14 cellular contexts compared by ENCODE assay signal in genomic region chr12:119235352-119235751, GRCh38. TPM values are rescaled to one million over a fixed set of nuclear protein-coding genes. Genes with fewer than 3 reads are reported as not detected.
DNase-seq lines count a peak whose midpoint lies in the region; ATAC-seq, FAIRE-seq and TF ChIP-seq lines count a peak whose summit lies in the region.
"Had no signal": no experiment of that assay in that cellular context is flagged by ENCODE, and none has a peak within 500 bp of the region (broad histone marks: within the 10 kb centered on the region; RNA-seq: fewer than 3 reads in every experiment).

No MANE protein-coding gene starts in this region.

- H3K4me1 ChIP-seq in HCT116 (ENCODE audit: control insufficient read depth in 1 of 2, insufficient read depth in 2 of 2, low read length in 2 of 2) (no peaks in the 10 kb centered on the region), mucosa of descending colon (ENCODE audit: low read depth) (no peaks in the 10 kb centered on the region), ascending aorta (peaks cover 4 to 6% of the 10 kb centered on the region in 2 donors)
- H3K4me1 ChIP-seq: suprapubic skin had no signal

- no peak overlapping the region for H3K9ac ChIP-seq in HCT116 (ENCODE audit: low read length)

- no peak overlapping the region for H3K27ac ChIP-seq in HCT116 (ENCODE audit: low read depth, low read length)
- no peak overlapping the region for H3K27ac ChIP-seq in ascending aorta
- H3K27ac ChIP-seq: suprapubic skin had no signal

- CTCF ChIA-PET in HCT116 (lab: Charles Lee): interaction anchor here (0.6 to 1.4 kb wide), 4 partner anchors 9 to 32 kb away, joined by 3 to 4 read pairs (median 3); no protein-coding TSS in a partner anchor

- RAD21 ChIA-PET in HCT116 (lab: Charles Lee; ENCODE audit: low non-redundant PET in 1 of 2, low total read pairs in 2 of 2, uncharacterized antibody in 2 of 2, unreplicated experiment in 2 of 2): no interaction called here

- TF ChIP-seq CTCF in HCT116 (IDR thresholded peaks at IDR 0.05 in 2 of 3, conservative IDR thresholded peaks at IDR 0.05 in 1 of 3; ENCODE audit: borderline replicate concordance in 1 of 3, insufficient read depth in 1 of 3, low read depth in 2 of 3, low read length in 2 of 3): peak in 2 of 3 experiments; percentile 67; a peak in 4 of 6 replicates
- peak; percentile 2 for TF ChIP-seq CTCF in bronchial epithelial cell (IDR thresholded peaks at IDR 0.05; ENCODE audit: insufficient read depth, low read length, severe bottlenecking)
- no peak for TF ChIP-seq CTCF in mucosa of descending colon (IDR thresholded peaks at IDR 0.05)
- no peak for TF ChIP-seq CTCF in ascending aorta (IDR thresholded peaks at IDR 0.05)

- no peak for TF ChIP-seq POLR2A in HCT116 (IDR thresholded peaks at IDR 0.05; ENCODE audit: borderline replicate concordance, extremely low read depth, insufficient read depth, insufficient read length)

- intact Hi-C loops in HCT116 (cut with micrococcal nuclease): no loop called here
- intact Hi-C loops in mucosa of descending colon (cut with DNase I, micrococcal nuclease): no loop called here
- intact Hi-C loops in ascending aorta (cut with DNase I): no loop called here

- no peaks in the 10 kb centered on the region for H3K79me2 ChIP-seq in HCT116 (ENCODE audit: insufficient read depth, low read length)

- peak; percentile 68 for DNase-seq in D341Med (ENCODE audit: low spot score)
- no peak for DNase-seq in HCT116 (ENCODE audit: low read depth, low spot score)
- no peak for DNase-seq in bronchial epithelial cell (ENCODE audit: low read depth)
- no peak for DNase-seq in mucosa of descending colon
- DNase-seq in activated CD4-positive, CD25-positive, alpha-beta regulatory T cell (lab: John Stamatoyannopoulos, UW): no peak
- no peak for DNase-seq in ascending aorta (ENCODE audit: low spot score in 2 of 2)
- DNase-seq: activated naive CD4-positive, alpha-beta T cell treated with anti-CD3 and anti-CD28 coated beads, Interleukin-2, amount 10 ng/mL, durations not matched to agents 7 days and 5 days; GOT3; naive thymus-derived CD4-positive, alpha-beta T cell; T-helper 9 cell had no signal

- H3K27me3 ChIP-seq in HCT116 (ENCODE audit: insufficient read depth, low read length) (peaks cover 37% of the 10 kb centered on the region), bronchial epithelial cell (ENCODE audit: control insufficient read depth, insufficient read depth, low read length) (no peaks in the 10 kb centered on the region), ascending aorta (no peaks in the 10 kb centered on the region)

- ATAC-seq in HCT116 (peak; percentile 70), mucosa of descending colon (peak; percentile 20), GM21529 (IDR thresholded peaks at IDR 0.05; ENCODE audit: unreplicated experiment) (no peak)
- ATAC-seq: esophagus mucosa; naive thymus-derived CD4-positive, alpha-beta T cell had no signal

- H3K4me2 ChIP-seq in HCT116 (ENCODE audit: low read length): no peak overlapping the region

- H3K36me3 ChIP-seq in HCT116 (ENCODE audit: control insufficient read depth in 1 of 2, insufficient read depth in 2 of 2, low read length in 2 of 2): no peaks in the 10 kb centered on the region
- no peaks in the 10 kb centered on the region for H3K36me3 ChIP-seq in bronchial epithelial cell (ENCODE audit: control insufficient read depth, insufficient read depth, low read length)
- no peaks in the 10 kb centered on the region for H3K36me3 ChIP-seq in mucosa of descending colon (ENCODE audit: low read depth)
- no peaks in the 10 kb centered on the region for H3K36me3 ChIP-seq in ascending aorta
- H3K36me3 ChIP-seq: suprapubic skin had no signal

- H3K4me3 ChIP-seq in HCT116 (replicated peaks in 1 of 2; ENCODE audit: low read depth in 1 of 2, low read length in 2 of 2) (no peak overlapping the region), bronchial epithelial cell (ENCODE audit: low read depth, low read length) (no peak overlapping the region), mucosa of descending colon (no peak overlapping the region), ascending aorta (no peak overlapping the region)
- H3K4me3 ChIP-seq: suprapubic skin had no signal

- no peaks in the 10 kb centered on the region for H4K20me1 ChIP-seq in HCT116 (ENCODE audit: insufficient read depth)

- BruUV-seq in HCT116 (replicated peaks; lab: Mats Ljungman, UMichigan): no TSS peak

- FAIRE-seq in bronchial epithelial cell (lab: Jason Lieb, UNC): no peak

- H3K9me2 ChIP-seq in HCT116 (ENCODE audit: insufficient read depth): no peaks in the 10 kb centered on the region

- H3K9me3 ChIP-seq in HCT116 (ENCODE audit: control insufficient read depth in 1 of 2, insufficient read depth in 1 of 2, low read depth in 1 of 2, low read length in 2 of 2): no peaks in the 10 kb centered on the region
- H3K9me3 ChIP-seq in mucosa of descending colon: no peaks in the 10 kb centered on the region
- no peaks in the 10 kb centered on the region for H3K9me3 ChIP-seq in ascending aorta
- H3K9me3 ChIP-seq: suprapubic skin had no signal

- no peak for TF ChIP-seq RAD21 in HCT116 (IDR thresholded peaks at IDR 0.05; ENCODE audit: low read depth)

- H2AFZ ChIP-seq in HCT116 (ENCODE audit: low read depth, low read length, poor library complexity, severe bottlenecking): no peak overlapping the region

- POLR2A ChIA-PET in HCT116 (lab: Charles Lee): interaction anchor here (0.6 kb wide), 1 partner anchor 39 kb away, joined by 3 read pairs; no protein-coding TSS in a partner anchor

TF ChIP-seq in HCT116, 20 proteins besides CTCF, POLR2A, EP300 and RAD21 (continues in another document):
- TF ChIP-seq MAX (IDR thresholded peaks at IDR 0.05) (no peak), CEBPB (IDR thresholded peaks at IDR 0.05; ENCODE audit: low read depth) (no peak), ZBTB33 (IDR thresholded peaks at IDR 0.05; ENCODE audit: extremely low read depth, insufficient replicate concordance, low read length) (no peak), POLR2AphosphoS5 (IDR thresholded peaks at IDR 0.05; ENCODE audit: low read depth, low read length) (no peak), EZH2phosphoT487 (IDR thresholded peaks at IDR 0.05; ENCODE audit: borderline replicate concordance) (no peak), TCF7L2 (IDR thresholded peaks at IDR 0.05; ENCODE audit: borderline replicate concordance, extremely low read depth, insufficient read depth, insufficient read length) (no peak), EZH2 (IDR thresholded peaks at IDR 0.05) (no peak), ATF3 (IDR thresholded peaks at IDR 0.05) (no peak), ZNF274 (IDR thresholded peaks at IDR 0.05; ENCODE audit: low read depth, low read length) (no peak), EGR1 (IDR thresholded peaks at IDR 0.05; ENCODE audit: low read depth) (no peak), SRF (IDR thresholded peaks at IDR 0.05; ENCODE audit: low read depth) (no peak), CBX3 (IDR thresholded peaks at IDR 0.05; ENCODE audit: low read depth) (no peak), FOSL1 (IDR thresholded peaks at IDR 0.05; ENCODE audit: low read depth) (no peak)
- TF ChIP-seq, protein P1, sequence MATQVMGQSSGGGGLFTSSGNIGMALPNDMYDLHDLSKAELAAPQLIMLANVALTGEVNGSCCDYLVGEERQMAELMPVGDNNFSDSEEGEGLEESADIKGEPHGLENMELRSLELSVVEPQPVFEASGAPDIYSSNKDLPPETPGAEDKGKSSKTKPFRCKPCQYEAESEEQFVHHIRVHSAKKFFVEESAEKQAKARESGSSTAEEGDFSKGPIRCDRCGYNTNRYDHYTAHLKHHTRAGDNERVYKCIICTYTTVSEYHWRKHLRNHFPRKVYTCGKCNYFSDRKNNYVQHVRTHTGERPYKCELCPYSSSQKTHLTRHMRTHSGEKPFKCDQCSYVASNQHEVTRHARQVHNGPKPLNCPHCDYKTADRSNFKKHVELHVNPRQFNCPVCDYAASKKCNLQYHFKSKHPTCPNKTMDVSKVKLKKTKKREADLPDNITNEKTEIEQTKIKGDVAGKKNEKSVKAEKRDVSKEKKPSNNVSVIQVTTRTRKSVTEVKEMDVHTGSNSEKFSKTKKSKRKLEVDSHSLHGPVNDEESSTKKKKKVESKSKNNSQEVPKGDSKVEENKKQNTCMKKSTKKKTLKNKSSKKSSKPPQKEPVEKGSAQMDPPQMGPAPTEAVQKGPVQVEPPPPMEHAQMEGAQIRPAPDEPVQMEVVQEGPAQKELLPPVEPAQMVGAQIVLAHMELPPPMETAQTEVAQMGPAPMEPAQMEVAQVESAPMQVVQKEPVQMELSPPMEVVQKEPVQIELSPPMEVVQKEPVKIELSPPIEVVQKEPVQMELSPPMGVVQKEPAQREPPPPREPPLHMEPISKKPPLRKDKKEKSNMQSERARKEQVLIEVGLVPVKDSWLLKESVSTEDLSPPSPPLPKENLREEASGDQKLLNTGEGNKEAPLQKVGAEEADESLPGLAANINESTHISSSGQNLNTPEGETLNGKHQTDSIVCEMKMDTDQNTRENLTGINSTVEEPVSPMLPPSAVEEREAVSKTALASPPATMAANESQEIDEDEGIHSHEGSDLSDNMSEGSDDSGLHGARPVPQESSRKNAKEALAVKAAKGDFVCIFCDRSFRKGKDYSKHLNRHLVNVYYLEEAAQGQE (IDR thresholded peaks at IDR 0.05; ENCODE audit: low read depth): no peak

RNA-seq across cellular contexts. Expression of gene HSPB8, which starts 56.6 kb away (rescaled TPM):
- 3.5 TPM for total RNA-seq in HCT116 (2021; ENCODE audit: unreplicated experiment)
- 1.1 and 1.7 TPM in 2 replicates for polyA plus RNA-seq in HCT116 (2012)
- 0.26 and 2.4 TPM in 2 replicates for total RNA-seq in bronchial epithelial cell
- 100 to 1,000 TPM in 1 of 3 donors, 10 to 100 TPM in 1, 1 to 10 TPM in 1; 4.7 to 232 (median 10.4) TPM for total RNA-seq in mucosa of descending colon
- 129 TPM for total RNA-seq in ascending aorta
- total RNA-seq: activated CD8-positive, alpha-beta memory T cell treated with anti-CD3 and anti-CD28 coated beads for 36 hours; naive thymus-derived CD4-positive, alpha-beta T cell had no signal
- polyA plus RNA-seq: naive thymus-derived CD4-positive, alpha-beta T cell had no signal

Comparison
In these comparisons a context has a peak if more than half of its experiments do, and no peak if none do; other contexts are left out.
1. CTCF ChIP-seq: peak in HCT116 (2 of 3) and bronchial epithelial cell (single experiment); none in mucosa of descending colon (single experiment) and ascending aorta (0 of 3).